Comparison of ENCODE assay signal across 13 cellular contexts in genomic region chr2:169815849-169816248, GRCh38. TPM values are rescaled to one million over a fixed set of nuclear protein-coding genes. Genes with fewer than 3 reads are reported as not detected.
DNase-seq lines count a peak whose midpoint lies in the region; ATAC-seq, FAIRE-seq and TF ChIP-seq lines count a peak whose summit lies in the region.
"Had no signal": no experiment of that assay in that cellular context is flagged by ENCODE, and none has a peak within 500 bp of the region (broad histone marks: within the 10 kb centered on the region; RNA-seq: fewer than 3 reads in every experiment).

No MANE protein-coding gene starts in this region.

- FAIRE-seq in astrocyte (lab: Jason Lieb, UNC) (peak; percentile 78), keratinocyte (lab: Jason Lieb, UNC) (peak; percentile 81)
- FAIRE-seq: GM12892, islet of Langerhans had no signal

- H3K9me3 ChIP-seq in astrocyte (ENCODE audit: insufficient read depth, low read depth, low read length), result no peaks in the 10 kb centered on the region
- H3K9me3 ChIP-seq in keratinocyte (ENCODE audit: control insufficient read depth, low read depth, low read length), result no peaks in the 10 kb centered on the region
- H3K9me3 ChIP-seq: Caco-2 had no signal

- peak; percentile 25 for DNase-seq in AG20443 (ENCODE audit: low spot score)
- DNase-seq in HT1080 (ENCODE audit: low read depth), result peak; percentile 82
- peak; percentile 88 for DNase-seq in astrocyte (ENCODE audit: low read depth)
- DNase-seq in keratinocyte (ENCODE audit: low read depth, low spot score), result no peak
- no peak for DNase-seq in stimulated activated CD4-positive, alpha-beta T cell treated with anti-CD3 and anti-CD28 coated beads, Interleukin-1b, Interleukin-23, amount 100 ng/mL, for 48 hours
- no peak for DNase-seq in cerebellum (ENCODE audit: low spot score)
- DNase-seq: Caco-2, natural killer cell, NCI-H526 had no signal

- no peak overlapping the region for H3K4me3 Mint-ChIP-seq in astrocyte (ENCODE audit: unreplicated experiment)
- H3K4me3 Mint-ChIP-seq: natural killer cell had no signal

- H3K27me3 ChIP-seq in astrocyte (ENCODE audit: insufficient read depth, low read length) (no peaks in the 10 kb centered on the region), keratinocyte (ENCODE audit: control insufficient read depth, extremely low read depth, insufficient read depth, low read length) (no peaks in the 10 kb centered on the region)

- H2AFZ ChIP-seq in astrocyte (ENCODE audit: low read depth, low read length) (no peak overlapping the region), keratinocyte (ENCODE audit: control insufficient read depth, low read length) (no peak overlapping the region)

- no peak for TF ChIP-seq CTCF in astrocyte (IDR thresholded peaks at IDR 0.05; ENCODE audit: insufficient read depth, low read depth, low read length)
- no peak for TF ChIP-seq CTCF in keratinocyte (optimal IDR thresholded peaks at IDR 0.05 in 1 of 3, IDR thresholded peaks at IDR 0.05 in 1 of 3, conservative IDR thresholded peaks at IDR 0.05 in 1 of 3; ENCODE audit: extremely low read depth in 1 of 3, insufficient read depth in 2 of 3, low read length in 3 of 3)

- H3K79me2 ChIP-seq in astrocyte (ENCODE audit: insufficient read depth, low read length), result peaks cover 5% of the 10 kb centered on the region
- H3K79me2 ChIP-seq in keratinocyte (ENCODE audit: control insufficient read depth, insufficient read depth, low read length), result peaks cover 23% of the 10 kb centered on the region

- H3K27ac ChIP-seq in astrocyte (ENCODE audit: low read depth, low read length) (peak overlapping the region; percentile 81), keratinocyte (ENCODE audit: control insufficient read depth, insufficient read depth, low read length) (peak overlapping the region; percentile 31)

- ATAC-seq in GM19324 (IDR thresholded peaks at IDR 0.05; ENCODE audit: low FRiP score, unreplicated experiment) (no peak), HG03457 (IDR thresholded peaks at IDR 0.05; ENCODE audit: unreplicated experiment) (no peak)
- ATAC-seq: natural killer cell had no signal

- H3K9me1 ChIP-seq in keratinocyte (ENCODE audit: control insufficient read depth, extremely low read depth, insufficient read depth, low read length), result no peaks in the 10 kb centered on the region

- peaks cover 33% of the 10 kb centered on the region for H3K4me1 Mint-ChIP-seq in astrocyte (ENCODE audit: low read depth, unreplicated experiment)

- no peaks in the 10 kb centered on the region for H3K27me3 Mint-ChIP-seq in astrocyte (ENCODE audit: low read depth, unreplicated experiment)

- peak overlapping the region; percentile 77 for H3K27ac Mint-ChIP-seq in astrocyte (ENCODE audit: unreplicated experiment)
- H3K27ac Mint-ChIP-seq: natural killer cell had no signal

- H3K36me3 Mint-ChIP-seq in astrocyte (ENCODE audit: low read depth, unreplicated experiment), result peaks cover 29% of the 10 kb centered on the region

- H4K20me1 ChIP-seq in astrocyte (ENCODE audit: insufficient read depth, low read length), result no peaks in the 10 kb centered on the region
- H4K20me1 ChIP-seq in keratinocyte (ENCODE audit: control insufficient read depth, extremely low read depth, insufficient read depth, low read length), result no peaks in the 10 kb centered on the region

- H3K9me3 Mint-ChIP-seq in astrocyte (ENCODE audit: unreplicated experiment), result peaks cover 12% of the 10 kb centered on the region
- H3K9me3 Mint-ChIP-seq: natural killer cell had no signal

- H3K9ac ChIP-seq in astrocyte (ENCODE audit: low read length), result peak overlapping the region; percentile 26
- no peak overlapping the region for H3K9ac ChIP-seq in keratinocyte (ENCODE audit: control insufficient read depth, extremely low read depth, insufficient read depth, low read length)

- H3K4me2 ChIP-seq in astrocyte (ENCODE audit: low read length) (peak overlapping the region; percentile 53), keratinocyte (ENCODE audit: control insufficient read depth, extremely low read depth, insufficient read depth, low read depth, low read length) (no peak overlapping the region)

- H3K4me3 ChIP-seq in astrocyte (ENCODE audit: insufficient read depth, low read depth, low read length) (no peak overlapping the region), keratinocyte (ENCODE audit: control insufficient read depth in 2 of 3, extremely low read depth in 1 of 3, insufficient read depth in 2 of 3, low read depth in 1 of 3, low read length in 3 of 3) (no peak overlapping the region)

- H3K36me3 ChIP-seq in astrocyte (ENCODE audit: insufficient read depth, low read length) (peaks cover 26% of the 10 kb centered on the region), keratinocyte (ENCODE audit: control insufficient read depth in 2 of 2, extremely low read depth in 1 of 2, insufficient read depth in 2 of 2, low read length in 2 of 2) (peaks cover 7 to 30% of the 10 kb centered on the region in 2 experiments)

- H3K4me1 ChIP-seq in astrocyte (ENCODE audit: insufficient read depth, low read length) (peaks cover 8% of the 10 kb centered on the region), keratinocyte (ENCODE audit: control insufficient read depth, extremely low read depth, insufficient read depth, low read length) (peaks cover 24% of the 10 kb centered on the region)
- H3K4me1 ChIP-seq: Caco-2 had no signal

- dilution Hi-C loops in keratinocyte (cut with MboI; ENCODE audit: extremely low pct_ligation_motif_present, low sequenced_read_pairs), result no loop called here

RNA-seq across cellular contexts. Expression of gene METTL5, which starts 8.9 kb away (rescaled TPM):
- 91.0 and 110 TPM in 2 replicates for total RNA-seq in HT1080 (2014; rRNA removed; shearing (Covaris generic))
- 170 and 177 TPM in 2 replicates for polyA plus RNA-seq in HT1080 (2015; cell fraction: cytosol; rRNA removed)
- 59.3 and 63.0 TPM in 2 replicates for polyA plus RNA-seq in HT1080 (2015; cell fraction: nucleus; rRNA removed)
- total RNA-seq in astrocyte (52.3 and 55.7 TPM in 2 replicates), cerebellum (31.8 TPM)
- 63.7 to 119 TPM (median 69.4 TPM) in 3 replicates for polyA plus RNA-seq in keratinocyte
- 127 TPM for polyA plus RNA-seq in keratinocyte (2011; ENCODE audit: low read depth)
- 62.3 and 96.8 TPM in 2 replicates for polyA plus RNA-seq in keratinocyte (2011; cell fraction: cytosol; rRNA removed)
- polyA plus RNA-seq in keratinocyte (2011; cell fraction: nucleus; rRNA removed), result 19.0 and 25.9 TPM in 2 replicates
- 86.7 and 106 TPM in 2 replicates for polyA plus RNA-seq in keratinocyte (2012; ENCODE audit: low replicate concordance)
- 10.1 to 20.4 TPM (median 10.4 TPM) in 3 replicates for polyA minus RNA-seq in keratinocyte
- 31.8 TPM for polyA minus RNA-seq in keratinocyte (2011; cell fraction: cytosol; rRNA and poly(A)+ RNA removed)
- polyA minus RNA-seq in keratinocyte (2011; cell fraction: nucleus; rRNA and poly(A)+ RNA removed), result 4.5 and 7.4 TPM in 2 replicates

RNA-seq across cellular contexts. Expression of gene UBR3, which starts 11.4 kb away (rescaled TPM):
- total RNA-seq in HT1080 (2014; rRNA removed; shearing (Covaris generic)), result 11.3 and 14.0 TPM in 2 replicates
- 10.0 and 12.4 TPM in 2 replicates for polyA plus RNA-seq in HT1080 (2015; cell fraction: cytosol; rRNA removed)
- 31.3 and 33.6 TPM in 2 replicates for polyA plus RNA-seq in HT1080 (2015; cell fraction: nucleus; rRNA removed)
- 18.7 and 23.9 TPM in 2 replicates for total RNA-seq in astrocyte
- polyA plus RNA-seq in keratinocyte, result 9.5 to 14.7 TPM (median 11.1 TPM) in 3 replicates
- 75.1 TPM for polyA plus RNA-seq in keratinocyte (2011; ENCODE audit: low read depth)
- polyA plus RNA-seq in keratinocyte (2011; cell fraction: cytosol; rRNA removed), result 3.9 and 8.9 TPM in 2 replicates
- polyA plus RNA-seq in keratinocyte (2011; cell fraction: nucleus; rRNA removed), result 17.1 and 23.4 TPM in 2 replicates
- polyA plus RNA-seq in keratinocyte (2012; ENCODE audit: low replicate concordance), result 9.5 and 10.9 TPM in 2 replicates
- 5.5 to 39.2 TPM (median 20.5 TPM) in 3 replicates for polyA minus RNA-seq in keratinocyte
- polyA minus RNA-seq in keratinocyte (2011; cell fraction: cytosol; rRNA and poly(A)+ RNA removed), result 11.5 TPM
- polyA minus RNA-seq in keratinocyte (2011; cell fraction: nucleus; rRNA and poly(A)+ RNA removed), result 44.3 and 71.9 TPM in 2 replicates
- 130 TPM for total RNA-seq in cerebellum

RNA-seq across cellular contexts. Expression of gene SSB, which starts 17.2 kb away (rescaled TPM):
- 144 and 174 TPM in 2 replicates for total RNA-seq in HT1080 (2014; rRNA removed; shearing (Covaris generic))
- 165 and 204 TPM in 2 replicates for polyA plus RNA-seq in HT1080 (2015; cell fraction: cytosol; rRNA removed)
- 232 and 264 TPM in 2 replicates for polyA plus RNA-seq in HT1080 (2015; cell fraction: nucleus; rRNA removed)
- total RNA-seq in astrocyte, result 151 and 176 TPM in 2 replicates
- polyA plus RNA-seq in keratinocyte, result 74.1 to 149 TPM (median 97.4 TPM) in 3 replicates
- polyA plus RNA-seq in keratinocyte (2011; ENCODE audit: low read depth), result 212 TPM
- 59.7 and 73.4 TPM in 2 replicates for polyA plus RNA-seq in keratinocyte (2011; cell fraction: cytosol; rRNA removed)
- 46.3 and 107 TPM in 2 replicates for polyA plus RNA-seq in keratinocyte (2011; cell fraction: nucleus; rRNA removed)
- 78.9 and 121 TPM in 2 replicates for polyA plus RNA-seq in keratinocyte (2012; ENCODE audit: low replicate concordance)
- 3.0 to 28.5 TPM (median 9.5 TPM) in 3 replicates for polyA minus RNA-seq in keratinocyte
- 21.9 TPM for polyA minus RNA-seq in keratinocyte (2011; cell fraction: cytosol; rRNA and poly(A)+ RNA removed)
- 25.4 and 48.1 TPM in 2 replicates for polyA minus RNA-seq in keratinocyte (2011; cell fraction: nucleus; rRNA and poly(A)+ RNA removed)
- 73.9 TPM for total RNA-seq in cerebellum

Comparison
In these comparisons a context has a peak if more than half of its experiments do, and no peak if none do; other contexts are left out.
1. DNase-seq: peak in AG20443 (single experiment), HT1080 (single experiment) and astrocyte (single experiment); none in keratinocyte (single experiment), stimulated activated CD4-positive, alpha-beta T cell treated with anti-CD3 and anti-CD28 coated beads, Interleukin-1b, Interleukin-23, amount 100 ng/mL, for 48 hours (single experiment) and cerebellum (single experiment).